Comparison of ENCODE assay signal across 27 cellular contexts in genomic region chr4:56104188-56104587, GRCh38.
"Had no signal": no experiment of that assay in that cellular context is flagged by ENCODE, and none has a peak within 500 bp of the region (broad histone marks: within the 10 kb centered on the region; RNA-seq: fewer than 3 reads in every experiment).

No MANE protein-coding gene starts in this region.

- H3K27ac ChIP-seq: neural progenitor cell, pancreas, psoas muscle, skin epidermis, spleen, suprapubic skin, tibial artery, transverse colon, upper lobe of right lung, uterus had no signal

- H3K4me3 ChIP-seq: neural progenitor cell, pancreas, psoas muscle, skin epidermis, smooth muscle cell, spleen, suprapubic skin, testis, tibial artery, transverse colon, upper lobe of right lung, uterus had no signal

- H3K9me3 ChIP-seq: pancreas, psoas muscle, spleen, suprapubic skin, testis, tibial artery, transverse colon, upper lobe of right lung, uterus had no signal

- H3K36me3 Mint-ChIP-seq: naive thymus-derived CD4-positive, alpha-beta T cell; natural killer cell; stimulated activated memory B cell treated with anti-CD40 and anti-IgM and Interleukin-4, amounts not matched to agents 10 μg/mL and 1 μg/mL and 100 μg/mL, for 72 hours had no signal

- H3K4me3 Mint-ChIP-seq: naive thymus-derived CD4-positive, alpha-beta T cell; natural killer cell; neural progenitor cell; stimulated activated memory B cell treated with anti-CD40 and anti-IgM and Interleukin-4, amounts not matched to agents 10 μg/mL and 1 μg/mL and 100 μg/mL, for 72 hours; stimulated activated naive CD8-positive, alpha-beta T cell treated with anti-CD3 and anti-CD28 coated beads, Interleukin-15, amount 100 ng/mL, for 72 hours; type B pancreatic cell had no signal

- H3K4me1 Mint-ChIP-seq: naive thymus-derived CD4-positive, alpha-beta T cell; natural killer cell; stimulated activated memory B cell treated with anti-CD40 and anti-IgM and Interleukin-4, amounts not matched to agents 10 μg/mL and 1 μg/mL and 100 μg/mL, for 72 hours; stimulated activated naive CD8-positive, alpha-beta T cell treated with anti-CD3 and anti-CD28 coated beads, Interleukin-15, amount 100 ng/mL, for 72 hours had no signal

- H3K9me3 Mint-ChIP-seq: naive thymus-derived CD4-positive, alpha-beta T cell; natural killer cell; stimulated activated memory B cell treated with anti-CD40 and anti-IgM and Interleukin-4, amounts not matched to agents 10 μg/mL and 1 μg/mL and 100 μg/mL, for 72 hours; stimulated activated naive CD8-positive, alpha-beta T cell treated with anti-CD3 and anti-CD28 coated beads, Interleukin-15, amount 100 ng/mL, for 72 hours; type B pancreatic cell had no signal

- H3K27ac Mint-ChIP-seq: natural killer cell; neural progenitor cell; stimulated activated memory B cell treated with anti-CD40 and anti-IgM and Interleukin-4, amounts not matched to agents 10 μg/mL and 1 μg/mL and 100 μg/mL, for 72 hours; stimulated activated naive CD8-positive, alpha-beta T cell treated with anti-CD3 and anti-CD28 coated beads, Interleukin-15, amount 100 ng/mL, for 72 hours; type B pancreatic cell had no signal

- DNase-seq: naive thymus-derived CD4-positive, alpha-beta T cell; natural killer cell; occipital lobe; pancreas; psoas muscle; right cardiac atrium; spleen; stimulated activated CD4-positive, alpha-beta T cell treated with anti-CD3 and anti-CD28 coated beads, Interleukin-12 subunit alpha, Interleukin-12 subunit beta, amount 100 ng/mL, for 4 hours; stimulated activated CD4-positive, alpha-beta T cell treated with anti-CD3 and anti-CD28 coated beads, Interleukin-1b, Interleukin-23, amount 100 ng/mL, for 48 hours; stimulated activated CD4-positive, alpha-beta T cell treated with anti-CD3 and anti-CD28 coated beads, Interleukin-4, amount 100 ng/mL, for 1 hour; stimulated activated CD4-positive, alpha-beta T cell treated with anti-CD3 and anti-CD28 coated beads, Interleukin-4, amount 100 ng/mL, for 4 hours; stimulated activated CD8-positive, alpha-beta memory T cell treated with anti-CD3 and anti-CD28 coated beads, Interleukin-4, amount 100 ng/mL, for 48 hours; stimulated activated naive CD4-positive, alpha-beta T cell; stimulated activated naive CD8-positive, alpha-beta T cell treated with anti-CD3 and anti-CD28 coated beads, Interleukin-15, amount 100 ng/mL, for 72 hours; stimulated activated naive CD8-positive, alpha-beta T cell treated with anti-CD3 and anti-CD28 coated beads, Interleukin-15, Interleukin-2, amounts not matched to agents 100 U/mL and 50 U/mL, for 24 hours; substantia nigra; testis; tibial artery; transverse colon; upper lobe of right lung; uterus had no signal

- H3K36me3 ChIP-seq: neural progenitor cell, pancreas, spleen, suprapubic skin, tibial artery, transverse colon, upper lobe of right lung, uterus had no signal

- H3K27me3 ChIP-seq: neural progenitor cell, pancreas, spleen, suprapubic skin, testis, tibial artery, transverse colon, upper lobe of right lung, uterus had no signal

- H3K27me3 Mint-ChIP-seq: stimulated activated memory B cell treated with anti-CD40 and anti-IgM and Interleukin-4, amounts not matched to agents 10 μg/mL and 1 μg/mL and 100 μg/mL, for 72 hours; stimulated activated naive CD8-positive, alpha-beta T cell treated with anti-CD3 and anti-CD28 coated beads, Interleukin-15, amount 100 ng/mL, for 72 hours; type B pancreatic cell had no signal
